ENCODE assay signal across 8 cellular contexts in genomic region chr11:32870676-32871075, GRCh38. TPM values are rescaled to one million over a fixed set of nuclear protein-coding genes. Genes with fewer than 3 reads are reported as not detected.
A peak's percentile ranks its signal among the peaks of the same experiment; 100 is the strongest.
DNase-seq lines count a peak whose midpoint lies in the region; ATAC-seq and TF ChIP-seq lines count a peak whose summit lies in the region.

No MANE protein-coding gene starts in this region.

- no peaks in the 10 kb centered on the region for H3K27me3 ChIP-seq in cardiac muscle cell
- H3K27me3 ChIP-seq in endodermal cell (ENCODE audit: control insufficient read depth, insufficient read depth, low read length, poor library complexity, severe bottlenecking): no peaks in the 10 kb centered on the region
- no peaks in the 10 kb centered on the region for H3K27me3 ChIP-seq in thyroid gland

- intact Hi-C loops in cardiac septum (cut with DNase I) (no loop called here), thyroid gland (cut with DNase I) (no loop called here)

- H3K36me3 Mint-ChIP-seq in endodermal cell (ENCODE audit: low read depth): no peaks in the 10 kb centered on the region

- peaks cover 20% of the 10 kb centered on the region for H3K9me3 Mint-ChIP-seq in endodermal cell

- H3K36me3 ChIP-seq in cardiac muscle cell (no peaks in the 10 kb centered on the region), endodermal cell (ENCODE audit: control insufficient read depth, insufficient read depth, low read length) (no peaks in the 10 kb centered on the region), thyroid gland (no peaks in the 10 kb centered on the region)

- TF ChIP-seq CTCF in cardiac muscle cell (IDR thresholded peaks at IDR 0.05; ENCODE audit: low read depth, low read length): peak; percentile 24
- peak; percentile 79 for TF ChIP-seq CTCF in endodermal cell (conservative IDR thresholded peaks at IDR 0.05)
- TF ChIP-seq CTCF in thyroid gland (IDR thresholded peaks at IDR 0.05): peak in 2 of 6 experiments; percentile 17 to 22

- DNase-seq in cardiac muscle cell (ENCODE audit: low read depth in 1 of 2, low spot score in 1 of 2) (peak; percentile 14 to 16), cardiac septum (ENCODE audit: low spot score) (no peak), RPMI8226 (peak; percentile 23), endodermal cell (peak; percentile 88), thyroid gland (peak; percentile 8 to 15), HPDE6-E6E7 (ENCODE audit: extremely low spot score) (no peak)

- H3K4me1 Mint-ChIP-seq in endodermal cell: peaks cover 14% of the 10 kb centered on the region

- H3K27ac ChIP-seq in cardiac muscle cell: no peak overlapping the region
- H3K27ac ChIP-seq in endodermal cell (ENCODE audit: low read depth, low read length): no peak overlapping the region
- no peak overlapping the region for H3K27ac ChIP-seq in thyroid gland

- H3K27me3 Mint-ChIP-seq in endodermal cell (ENCODE audit: insufficient read depth): peaks cover 2% of the 10 kb centered on the region

- 78 to 91% methylated on average over 2 of the region's 2 CpGs for WGBS in endodermal cell (ENCODE audit: insufficient coverage in 1 of 2, insufficient read length in 1 of 2), 2 experiments
- 65 to 75% methylated on average over 2 of the region's 2 CpGs for WGBS in thyroid gland, 2 donors

- H3K27ac Mint-ChIP-seq in endodermal cell: no peak overlapping the region

- H3K4me3 ChIP-seq in cardiac muscle cell (no peak overlapping the region), endodermal cell (ENCODE audit: low read length) (no peak overlapping the region), thyroid gland (replicated peaks in 1 of 3) (no peak overlapping the region)

- no peaks in the 10 kb centered on the region for H3K4me1 ChIP-seq in cardiac muscle cell (ENCODE audit: low read depth)
- peaks cover 4% of the 10 kb centered on the region for H3K4me1 ChIP-seq in endodermal cell (ENCODE audit: control insufficient read depth, insufficient read depth, low read length)
- no peaks in the 10 kb centered on the region for H3K4me1 ChIP-seq in thyroid gland

- no peak overlapping the region for H3K9ac ChIP-seq in endodermal cell (ENCODE audit: extremely low read depth, low read length, poor library complexity, severe bottlenecking)

- no peak for ATAC-seq in HG02588 (IDR thresholded peaks at IDR 0.05; ENCODE audit: unreplicated experiment)
- ATAC-seq in HG03095 (IDR thresholded peaks at IDR 0.05; ENCODE audit: unreplicated experiment): no peak

- H3K9me3 ChIP-seq in cardiac muscle cell (ENCODE audit: low read depth): no peaks in the 10 kb centered on the region
- peaks cover 7% of the 10 kb centered on the region for H3K9me3 ChIP-seq in endodermal cell (ENCODE audit: control insufficient read depth, low read length)
- no peaks in the 10 kb centered on the region for H3K9me3 ChIP-seq in thyroid gland

- no peak overlapping the region for H3K4me3 Mint-ChIP-seq in endodermal cell

- TF ChIP-seq POLR2A in thyroid gland (IDR thresholded peaks at IDR 0.05): no peak

RNA-seq across cellular contexts. Expression of gene QSER1, which starts 21.9 kb away (rescaled TPM):
- total RNA-seq in cardiac muscle cell: 15.9 and 32.1 TPM in 2 replicates
- 4.5 and 9.3 TPM in 2 replicates for polyA plus RNA-seq in cardiac muscle cell
- 22.7 TPM for total RNA-seq in cardiac septum
- 10 to 100 TPM; 66.5 to 82.0 TPM for total RNA-seq in endodermal cell
- polyA plus RNA-seq in endodermal cell (2013, experiment 1 of 2): 40.1 TPM
- 40.0 TPM for polyA plus RNA-seq in endodermal cell (2013, experiment 2 of 2)
- 10 to 100 TPM; 35.5 to 59.9 (median 42.6) TPM for total RNA-seq in thyroid gland

RNA-seq across cellular contexts. Expression of gene PRRG4, which starts 40.9 kb away (rescaled TPM):
- not detected in 2 replicates for total RNA-seq in cardiac muscle cell
- not detected in 2 replicates for polyA plus RNA-seq in cardiac muscle cell
- total RNA-seq in cardiac septum: 0.40 TPM
- total RNA-seq in endodermal cell: 1 to 10 TPM; 2.9 to 3.7 TPM
- 0.25 TPM for polyA plus RNA-seq in endodermal cell (2013, experiment 1 of 2)
- 0.25 TPM for polyA plus RNA-seq in endodermal cell (2013, experiment 2 of 2)
- 10 to 100 TPM; 13.4 to 20.8 (median 17.7) TPM for total RNA-seq in thyroid gland

Comparison
In these comparisons a context has a peak if more than half of its experiments do, and no peak if none do; other contexts are left out.
1. DNase-seq: peak in cardiac muscle cell (2 of 2), RPMI8226 (single experiment), endodermal cell (single experiment) and thyroid gland (2 of 2); none in cardiac septum (single experiment) and HPDE6-E6E7 (single experiment).